8 cellular contexts compared by ENCODE assay signal in the genomic region with DNA sequence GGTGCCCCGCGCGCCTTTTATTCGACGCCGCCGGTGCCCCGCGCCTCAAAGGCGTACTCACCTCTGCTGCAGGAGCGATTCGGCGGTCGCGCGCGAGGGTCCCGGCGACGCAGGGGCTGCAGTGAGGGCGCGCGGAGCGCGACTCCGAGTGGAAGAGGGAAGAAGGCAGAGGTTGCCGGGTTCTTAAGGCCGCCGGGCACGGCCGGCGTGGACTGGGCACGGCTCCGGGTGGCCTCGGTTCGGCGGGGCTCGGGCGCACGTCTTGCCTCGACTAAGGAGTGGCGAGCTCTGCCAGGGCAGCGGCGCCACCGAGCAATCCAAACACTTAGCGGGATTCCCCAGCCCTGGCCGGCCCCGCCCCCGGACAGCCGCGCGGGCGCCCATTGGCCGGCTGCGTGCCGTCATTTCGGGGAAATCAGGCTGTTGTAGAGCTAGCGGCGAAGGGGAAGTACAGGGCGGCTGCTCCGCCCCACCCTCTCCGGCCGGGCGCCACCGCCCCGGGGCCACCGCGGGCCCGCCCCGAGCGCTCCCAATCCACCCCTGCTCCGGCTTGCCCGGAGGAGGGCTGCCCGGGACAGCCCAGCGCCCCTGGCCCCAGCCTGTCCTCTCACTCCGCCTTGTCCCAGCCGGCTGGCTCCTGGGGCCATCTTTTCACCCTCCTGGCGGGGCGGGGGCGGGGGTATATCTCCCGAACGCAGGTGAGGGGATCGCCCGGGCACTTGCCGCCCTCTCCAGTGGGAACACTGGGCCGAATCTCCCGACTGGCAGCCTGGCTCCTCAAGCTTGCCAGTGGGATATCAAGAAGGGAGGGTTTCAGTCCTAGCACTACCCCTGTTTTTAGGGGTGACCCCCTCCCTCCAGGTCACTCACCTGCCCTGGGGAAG. TPM values are rescaled to one million over a fixed set of nuclear protein-coding genes. Genes with fewer than 3 reads are reported as not detected.
A peak's percentile ranks its signal among the peaks of the same experiment; 100 is the strongest.
DNase-seq lines count a peak whose midpoint lies in the region; ATAC-seq and TF ChIP-seq lines count a peak whose summit lies in the region.

A gene with protein sequence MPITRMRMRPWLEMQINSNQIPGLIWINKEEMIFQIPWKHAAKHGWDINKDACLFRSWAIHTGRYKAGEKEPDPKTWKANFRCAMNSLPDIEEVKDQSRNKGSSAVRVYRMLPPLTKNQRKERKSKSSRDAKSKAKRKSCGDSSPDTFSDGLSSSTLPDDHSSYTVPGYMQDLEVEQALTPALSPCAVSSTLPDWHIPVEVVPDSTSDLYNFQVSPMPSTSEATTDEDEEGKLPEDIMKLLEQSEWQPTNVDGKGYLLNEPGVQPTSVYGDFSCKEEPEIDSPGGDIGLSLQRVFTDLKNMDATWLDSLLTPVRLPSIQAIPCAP (minus strand): TSS at position 290 of the 884 bp plus-strand sequence. CDS start 1,295 bp downstream, outside the sequence.

- ATAC-seq in HG03457 (IDR thresholded peaks at IDR 0.05; ENCODE audit: unreplicated experiment), result peak; percentile 68
- peak; percentile 85 for ATAC-seq in left colon

- H3K9ac ChIP-seq in BLaER1 treated with 17β-estradiol and CSF1 and Interleukin-3, amounts not matched to agents 10 nM and 100 nM, result peak within 1 kb of the TSS; percentile 93 to 99 (median 97)
- H3K9ac ChIP-seq in colonic mucosa (ENCODE audit: low read depth in 2 of 2, low read length in 2 of 2), result peak within 1 kb of the TSS; percentile 98

- H3K9me3 ChIP-seq in BLaER1 treated with 17β-estradiol and CSF1 and Interleukin-3, amounts not matched to agents 10 nM and 100 nM (replicated peaks in 1 of 11), result no peaks in the 10 kb centered on the region; a peak in 1 of 22 replicates
- H3K9me3 ChIP-seq in colonic mucosa, result no peaks in the 10 kb centered on the region

- peak; percentile 96 for DNase-seq in GM19240 (ENCODE audit: insufficient read length, low spot score)
- DNase-seq in NCI-H526 (lab: John Stamatoyannopoulos, UW), result peak; percentile 72 to 90
- DNase-seq in activated CD4-positive, alpha-beta T cell treated with anti-CD3 and anti-CD28 coated beads for 48 hours, result peak; percentile 99
- DNase-seq in colonic mucosa, result peak; percentile 97
- peak; percentile 95 to 97 for DNase-seq in left colon
- DNase-seq in stimulated activated CD4-positive, alpha-beta T cell treated with anti-CD3 and anti-CD28 coated beads, Interleukin-2, amount 100 ng/mL, for 24 hours, result peak; percentile 98

- intact Hi-C loops in colonic mucosa (cut with DNase I), result loop anchor here (5.0 kb wide), 1 partner anchor 73 kb away; no protein-coding TSS in a partner anchor
- intact Hi-C loops in left colon (cut with DNase I, micrococcal nuclease), result no loop called here

- TF ChIP-seq CTCF in colonic mucosa (IDR thresholded peaks at IDR 0.05), result no peak

- peak within 1 kb of the TSS; percentile 89 to 98 (median 96) for H3K27ac ChIP-seq in BLaER1 treated with 17β-estradiol and CSF1 and Interleukin-3, amounts not matched to agents 10 nM and 100 nM
- H3K27ac ChIP-seq in colonic mucosa, result peak within 1 kb of the TSS; percentile 99

- peaks cover 43 to 48% (median 48%) of the 10 kb centered on the region in 11 experiments for H4K20me1 ChIP-seq in BLaER1 treated with 17β-estradiol and CSF1 and Interleukin-3, amounts not matched to agents 10 nM and 100 nM

- peak within 1 kb of the TSS; percentile 78 to 100 (median 94) for H3K4me3 ChIP-seq in BLaER1 treated with 17β-estradiol and CSF1 and Interleukin-3, amounts not matched to agents 10 nM and 100 nM
- H3K4me3 ChIP-seq in colonic mucosa, result peak within 1 kb of the TSS; percentile 91

- H3K36me3 ChIP-seq in BLaER1 treated with 17β-estradiol and CSF1 and Interleukin-3, amounts not matched to agents 10 nM and 100 nM, result peaks cover 31 to 44% (median 40%) of the 10 kb centered on the region in 11 experiments
- peaks cover 21% of the 10 kb centered on the region for H3K36me3 ChIP-seq in colonic mucosa

- H3K4me1 ChIP-seq in BLaER1 treated with 17β-estradiol and CSF1 and Interleukin-3, amounts not matched to agents 10 nM and 100 nM, result peaks cover 68 to 84% (median 78%) of the 10 kb centered on the region in 10 experiments
- H3K4me1 ChIP-seq in colonic mucosa, result peaks cover 12% of the 10 kb centered on the region

- H3K4me2 ChIP-seq in BLaER1 treated with 17β-estradiol and CSF1 and Interleukin-3, amounts not matched to agents 10 nM and 100 nM, result peak within 1 kb of the TSS; percentile 90 to 99 (median 96)

- no peaks in the 10 kb centered on the region for H3K27me3 ChIP-seq in BLaER1 treated with 17β-estradiol and CSF1 and Interleukin-3, amounts not matched to agents 10 nM and 100 nM
- no peaks in the 10 kb centered on the region for H3K27me3 ChIP-seq in colonic mucosa

RNA-seq across cellular contexts. Expression of the gene that starts here (rescaled TPM):
- total RNA-seq in colonic mucosa (10 to 100 TPM; 59.7 to 87.8 TPM), left colon (100 to 1,000 TPM in 1 of 2 donors, 10 to 100 TPM in 1; 97.7 to 126 TPM)

Comparison
In these comparisons a context has a peak if more than half of its experiments do, and no peak if none do; other contexts are left out.
1. Peak in every context shown above with its lines: DNase-seq, ATAC-seq, H3K4me3 ChIP-seq and H3K27ac ChIP-seq.